In genomic region chr16:31093132-31093703, GRCh38 we compare ENCODE assay signal across 8 cellular contexts. TPM values are rescaled to one million over a fixed set of nuclear protein-coding genes. Genes with fewer than 3 reads are reported as not detected.
DNase-seq lines count a peak whose midpoint lies in the region; ATAC-seq and TF ChIP-seq lines count a peak whose summit lies in the region.

No MANE protein-coding gene starts in this region.

- peak overlapping the region in 2 of 12 donors; percentile 89 to 93 for H3K27ac ChIP-seq in heart left ventricle
- H3K27ac ChIP-seq in colonic mucosa, result no peak overlapping the region

- 43 to 66% (median 48%) methylated on average over 13 to 17 of the region's 17 CpGs for WGBS in heart left ventricle, 4 donors

- intact Hi-C loops in heart left ventricle (cut with DNase I), result loop anchor here in 4 of 10 donors (5.0 to 10.0 kb wide), 4 partner anchors 49 to 362 kb away; partner anchors contain the start of genes HSD3B7 (in 3 of the 4) and ARMC5 (in 1 of the 4)
- intact Hi-C loops in cardiac septum (cut with DNase I), result no loop called here
- intact Hi-C loops in colonic mucosa (cut with DNase I), result loop anchor here (10.0 kb wide), 1 partner anchor 62 kb away; the partner anchor contains the start of gene PRSS36

- H3K36me3 ChIP-seq in heart left ventricle (peaks cover 0 to 32% (median 16%) of the 10 kb centered on the region in 9 donors), colonic mucosa (no peaks in the 10 kb centered on the region), mucosa of stomach (ENCODE audit: control insufficient read depth, insufficient read depth, low read length) (no peaks in the 10 kb centered on the region)

- no peak for ATAC-seq in heart left ventricle
- no peak for ATAC-seq in GM18511 (IDR thresholded peaks at IDR 0.05; ENCODE audit: unreplicated experiment)
- no peak for ATAC-seq in HG02970 (IDR thresholded peaks at IDR 0.05; ENCODE audit: low FRiP score, unreplicated experiment)

- no peaks in the 10 kb centered on the region for H3K27me3 ChIP-seq in heart left ventricle
- no peaks in the 10 kb centered on the region for H3K27me3 ChIP-seq in colonic mucosa
- no peaks in the 10 kb centered on the region for H3K27me3 ChIP-seq in mucosa of stomach (ENCODE audit: control insufficient read depth, insufficient read depth, low read length)

- TF ChIP-seq CTCF in heart left ventricle (IDR thresholded peaks at IDR 0.05) (no peak), colonic mucosa (IDR thresholded peaks at IDR 0.05) (no peak)

- no peak for TF ChIP-seq POLR2A in heart left ventricle (IDR thresholded peaks at IDR 0.05)

- H3K9ac ChIP-seq in colonic mucosa (ENCODE audit: low read depth in 2 of 2, low read length in 2 of 2) (no peak overlapping the region), mucosa of stomach (ENCODE audit: low read length) (peak overlapping the region; percentile 34)

- DNase-seq in heart left ventricle (peak in 2 of 5 donors; percentile 7 to 30), cardiac septum (ENCODE audit: low spot score) (no peak), OCI-M1 (lab: John Stamatoyannopoulos, UW) (peak; percentile 64), colonic mucosa (peak; percentile 34)
- no peak for DNase-seq in stimulated activated CD4-positive, alpha-beta T cell treated with anti-CD3 and anti-CD28 coated beads, Interleukin-4, amount 100 ng/mL, for 4 hours

- H3K9me3 ChIP-seq in heart left ventricle (no peaks in the 10 kb centered on the region), colonic mucosa (no peaks in the 10 kb centered on the region), mucosa of stomach (ENCODE audit: control insufficient read depth, low read length) (no peaks in the 10 kb centered on the region)

- peak overlapping the region in 10 of 12 donors; percentile 72 to 95 (median 81) for H3K4me3 ChIP-seq in heart left ventricle
- H3K4me3 ChIP-seq in colonic mucosa, result no peak overlapping the region
- no peak overlapping the region for H3K4me3 ChIP-seq in mucosa of stomach (ENCODE audit: low read length)

- peaks cover 0 to 26% (median 18%) of the 10 kb centered on the region in 12 donors for H3K4me1 ChIP-seq in heart left ventricle
- H3K4me1 ChIP-seq in colonic mucosa, result peaks cover 8% of the 10 kb centered on the region
- peaks cover 19% of the 10 kb centered on the region for H3K4me1 ChIP-seq in mucosa of stomach (ENCODE audit: control insufficient read depth, insufficient read depth, low read length)

RNA-seq across cellular contexts. Expression of gene VKORC1, which starts 1.4 kb away (rescaled TPM):
- 10 to 100 TPM; 25.9 to 63.1 (median 42.0) TPM for total RNA-seq in heart left ventricle
- polyA plus RNA-seq in heart left ventricle, result 100 to 1,000 TPM in 1 of 2 donors, 10 to 100 TPM in 1; 40.2 to 134 TPM
- total RNA-seq in cardiac septum, result 42.1 TPM
- total RNA-seq in colonic mucosa, result 10 to 100 TPM; 39.5 to 50.3 TPM

RNA-seq across cellular contexts. Expression of gene PRSS53, which starts 4.5 kb away (rescaled TPM):
- total RNA-seq in heart left ventricle (1 to 10 TPM in 1 of 9 donors, under 1 TPM in 8; 0.16 to 1.4 (median 0.44) TPM), cardiac septum (0.59 TPM), colonic mucosa (1 to 10 TPM in 1 of 2 donors, under 1 TPM in 1; 0.77 to 2.6 TPM)
- under 1 TPM; 0.80 to 0.84 TPM for polyA plus RNA-seq in heart left ventricle

RNA-seq across cellular contexts. Expression of gene BCKDK, which starts 15.0 kb away (rescaled TPM):
- 100 to 1,000 TPM in 2 of 9 donors, 10 to 100 TPM in 7; 61.9 to 134 (median 70.0) TPM for total RNA-seq in heart left ventricle
- 10 to 100 TPM; 42.6 to 57.4 TPM for polyA plus RNA-seq in heart left ventricle
- total RNA-seq in cardiac septum, result 56.4 TPM
- 10 to 100 TPM; 41.3 to 43.4 TPM for total RNA-seq in colonic mucosa

RNA-seq across cellular contexts. Expression of gene ZNF646, which starts 19.0 kb away (rescaled TPM):
- total RNA-seq in heart left ventricle, result 10 to 100 TPM in 6 of 9 donors, 1 to 10 TPM in 3; 8.3 to 15.5 (median 10.3) TPM
- polyA plus RNA-seq in heart left ventricle, result 1 to 10 TPM; 6.4 to 7.6 TPM
- 9.6 TPM for total RNA-seq in cardiac septum
- total RNA-seq in colonic mucosa, result 10 to 100 TPM; 18.4 to 20.0 TPM

RNA-seq across cellular contexts. Expression of gene ZNF668, which starts 19.2 kb away (rescaled TPM):
- total RNA-seq in heart left ventricle (10 to 100 TPM in 2 of 9 donors, 1 to 10 TPM in 7; 3.5 to 11.4 (median 5.8) TPM), cardiac septum (5.9 TPM), colonic mucosa (10 to 100 TPM in 1 of 2 donors, 1 to 10 TPM in 1; 7.8 to 12.8 TPM)
- 1 to 10 TPM; 6.6 to 9.8 TPM for polyA plus RNA-seq in heart left ventricle

Comparison
In these comparisons a context has a peak if more than half of its experiments do, and no peak if none do; other contexts are left out.
1. DNase-seq: peak in OCI-M1 (single experiment) and colonic mucosa (single experiment); none in cardiac septum (single experiment) and stimulated activated CD4-positive, alpha-beta T cell treated with anti-CD3 and anti-CD28 coated beads, Interleukin-4, amount 100 ng/mL, for 4 hours (0 of 2).
2. H3K4me3 ChIP-seq: peak in heart left ventricle (10 of 12); none in colonic mucosa (single experiment) and mucosa of stomach (single experiment).